Comparison of ENCODE assay signal across 21 cellular contexts in genomic region chr1:210797422-210797821, GRCh38.
"Had no signal": no experiment of that assay in that cellular context is flagged by ENCODE, and none has a peak within 500 bp of the region (broad histone marks: within the 10 kb centered on the region; RNA-seq: fewer than 3 reads in every experiment).

No MANE protein-coding gene starts in this region.

- DNase-seq: KBM-7; MG63; NCI-H1105; NCI-H1417; NCI-H1436 treated with DMSO at 0.1 percent for 48 hours; NCI-H1694; NCI-H187 treated with DMSO at 0.1 percent for 48 hours; NCI-H2029 treated with DMSO at 0.1 percent for 48 hours; NCI-H2171 treated with DMSO at 0.1 percent for 48 hours; NCI-H345; NCI-H446 treated with DMSO at 0.1 percent for 48 hours; NCI-H510A treated with DMSO at 0.1 percent for 48 hours; NCI-H526; NCI-H748 treated with DMSO at 0.1 percent for 48 hours; NK-92 treated with Interleukin-12 subunit alpha and Interleukin-12 subunit beta, amount 100 ng/mL, for 24 hours; PC-3; SHP77; SK-N-SH; SW 1271; T-cell had no signal

- H3K9me3 ChIP-seq: MG63, SK-N-SH had no signal

- H3K4me3 ChIP-seq: MG63 had no signal

- ATAC-seq: Panc1, PC-3, T-cell had no signal

- H3K36me3 ChIP-seq: MG63 had no signal

- H3K27me3 ChIP-seq: MG63 had no signal
